1 cellular context compared by ENCODE assay signal in the genomic region with DNA sequence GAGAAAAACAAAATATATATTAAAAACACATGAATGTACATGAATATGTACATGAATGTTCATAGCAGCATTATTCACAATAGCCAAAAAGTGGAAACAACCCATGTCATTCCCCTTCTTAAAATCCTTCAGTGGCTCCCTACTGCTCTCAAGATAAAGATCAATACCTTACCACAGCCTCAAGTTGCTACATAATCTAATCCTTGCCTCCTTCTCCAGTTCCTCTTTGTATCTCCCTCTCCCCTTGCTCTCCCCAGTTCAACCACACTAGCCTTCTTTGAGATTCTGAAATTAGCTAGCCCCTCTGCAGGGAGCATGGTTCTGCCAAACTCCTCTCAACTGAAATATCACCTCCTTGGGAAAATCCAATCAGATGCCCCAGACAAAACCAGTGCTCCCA.
TF ChIP-seq lines count a peak whose summit lies in the region.

No MANE protein-coding gene starts in this region.

TF ChIP-seq in K562, 482 proteins besides CTCF, POLR2A, EP300 and RAD21 (continued from another document):
- TF ChIP-seq, protein P1, sequence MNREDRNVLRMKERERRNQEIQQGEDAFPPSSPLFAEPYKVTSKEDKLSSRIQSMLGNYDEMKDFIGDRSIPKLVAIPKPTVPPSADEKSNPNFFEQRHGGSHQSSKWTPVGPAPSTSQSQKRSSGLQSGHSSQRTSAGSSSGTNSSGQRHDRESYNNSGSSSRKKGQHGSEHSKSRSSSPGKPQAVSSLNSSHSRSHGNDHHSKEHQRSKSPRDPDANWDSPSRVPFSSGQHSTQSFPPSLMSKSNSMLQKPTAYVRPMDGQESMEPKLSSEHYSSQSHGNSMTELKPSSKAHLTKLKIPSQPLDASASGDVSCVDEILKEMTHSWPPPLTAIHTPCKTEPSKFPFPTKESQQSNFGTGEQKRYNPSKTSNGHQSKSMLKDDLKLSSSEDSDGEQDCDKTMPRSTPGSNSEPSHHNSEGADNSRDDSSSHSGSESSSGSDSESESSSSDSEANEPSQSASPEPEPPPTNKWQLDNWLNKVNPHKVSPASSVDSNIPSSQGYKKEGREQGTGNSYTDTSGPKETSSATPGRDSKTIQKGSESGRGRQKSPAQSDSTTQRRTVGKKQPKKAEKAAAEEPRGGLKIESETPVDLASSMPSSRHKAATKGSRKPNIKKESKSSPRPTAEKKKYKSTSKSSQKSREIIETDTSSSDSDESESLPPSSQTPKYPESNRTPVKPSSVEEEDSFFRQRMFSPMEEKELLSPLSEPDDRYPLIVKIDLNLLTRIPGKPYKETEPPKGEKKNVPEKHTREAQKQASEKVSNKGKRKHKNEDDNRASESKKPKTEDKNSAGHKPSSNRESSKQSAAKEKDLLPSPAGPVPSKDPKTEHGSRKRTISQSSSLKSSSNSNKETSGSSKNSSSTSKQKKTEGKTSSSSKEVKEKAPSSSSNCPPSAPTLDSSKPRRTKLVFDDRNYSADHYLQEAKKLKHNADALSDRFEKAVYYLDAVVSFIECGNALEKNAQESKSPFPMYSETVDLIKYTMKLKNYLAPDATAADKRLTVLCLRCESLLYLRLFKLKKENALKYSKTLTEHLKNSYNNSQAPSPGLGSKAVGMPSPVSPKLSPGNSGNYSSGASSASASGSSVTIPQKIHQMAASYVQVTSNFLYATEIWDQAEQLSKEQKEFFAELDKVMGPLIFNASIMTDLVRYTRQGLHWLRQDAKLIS (CRISPR knock-in tag; IDR thresholded peaks at IDR 0.05): no peak
- TF ChIP-seq ZEB2 (IDR thresholded peaks at IDR 0.05): no peak
- no peak for TF ChIP-seq ZNF165 (CRISPR knock-in tag; IDR thresholded peaks at IDR 0.05; ENCODE audit: borderline replicate concordance)
- no peak for TF ChIP-seq ZNF253 (CRISPR knock-in tag; conservative IDR thresholded peaks at IDR 0.05)
- TF ChIP-seq ZNF76 (CRISPR knock-in tag; IDR thresholded peaks at IDR 0.05; ENCODE audit: borderline replicate concordance): no peak
- TF ChIP-seq ZNF408 (CRISPR knock-in tag; IDR thresholded peaks at IDR 0.05; ENCODE audit: low read depth): no peak
- TF ChIP-seq, protein P2, sequence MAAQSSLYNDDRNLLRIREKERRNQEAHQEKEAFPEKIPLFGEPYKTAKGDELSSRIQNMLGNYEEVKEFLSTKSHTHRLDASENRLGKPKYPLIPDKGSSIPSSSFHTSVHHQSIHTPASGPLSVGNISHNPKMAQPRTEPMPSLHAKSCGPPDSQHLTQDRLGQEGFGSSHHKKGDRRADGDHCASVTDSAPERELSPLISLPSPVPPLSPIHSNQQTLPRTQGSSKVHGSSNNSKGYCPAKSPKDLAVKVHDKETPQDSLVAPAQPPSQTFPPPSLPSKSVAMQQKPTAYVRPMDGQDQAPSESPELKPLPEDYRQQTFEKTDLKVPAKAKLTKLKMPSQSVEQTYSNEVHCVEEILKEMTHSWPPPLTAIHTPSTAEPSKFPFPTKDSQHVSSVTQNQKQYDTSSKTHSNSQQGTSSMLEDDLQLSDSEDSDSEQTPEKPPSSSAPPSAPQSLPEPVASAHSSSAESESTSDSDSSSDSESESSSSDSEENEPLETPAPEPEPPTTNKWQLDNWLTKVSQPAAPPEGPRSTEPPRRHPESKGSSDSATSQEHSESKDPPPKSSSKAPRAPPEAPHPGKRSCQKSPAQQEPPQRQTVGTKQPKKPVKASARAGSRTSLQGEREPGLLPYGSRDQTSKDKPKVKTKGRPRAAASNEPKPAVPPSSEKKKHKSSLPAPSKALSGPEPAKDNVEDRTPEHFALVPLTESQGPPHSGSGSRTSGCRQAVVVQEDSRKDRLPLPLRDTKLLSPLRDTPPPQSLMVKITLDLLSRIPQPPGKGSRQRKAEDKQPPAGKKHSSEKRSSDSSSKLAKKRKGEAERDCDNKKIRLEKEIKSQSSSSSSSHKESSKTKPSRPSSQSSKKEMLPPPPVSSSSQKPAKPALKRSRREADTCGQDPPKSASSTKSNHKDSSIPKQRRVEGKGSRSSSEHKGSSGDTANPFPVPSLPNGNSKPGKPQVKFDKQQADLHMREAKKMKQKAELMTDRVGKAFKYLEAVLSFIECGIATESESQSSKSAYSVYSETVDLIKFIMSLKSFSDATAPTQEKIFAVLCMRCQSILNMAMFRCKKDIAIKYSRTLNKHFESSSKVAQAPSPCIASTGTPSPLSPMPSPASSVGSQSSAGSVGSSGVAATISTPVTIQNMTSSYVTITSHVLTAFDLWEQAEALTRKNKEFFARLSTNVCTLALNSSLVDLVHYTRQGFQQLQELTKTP (IDR thresholded peaks at IDR 0.05; ENCODE audit: low read depth in 1 of 2, partially characterized antibody in 2 of 2): peak in 1 of 2 experiments; percentile 41
- TF ChIP-seq SMARCE1 (IDR thresholded peaks at IDR 0.05): peak; percentile 84; the same call in 1 of the 2 replicates
- no peak for TF ChIP-seq CEBPG (CRISPR knock-in tag; IDR thresholded peaks at IDR 0.05)
- peak; percentile 45 to 63; a peak in 2 of 4 replicates for TF ChIP-seq CEBPG (tag; conservative IDR thresholded peaks at IDR 0.05 in 1 of 2, IDR thresholded peaks at IDR 0.05 in 1 of 2)
- no peak for TF ChIP-seq SIN3A (IDR thresholded peaks at IDR 0.05; ENCODE audit: borderline replicate concordance in 2 of 2, control insufficient read depth in 1 of 2, low read depth in 2 of 2, low read length in 2 of 2)
